ENCODE assay signal across 8 cellular contexts in the genomic region with DNA sequence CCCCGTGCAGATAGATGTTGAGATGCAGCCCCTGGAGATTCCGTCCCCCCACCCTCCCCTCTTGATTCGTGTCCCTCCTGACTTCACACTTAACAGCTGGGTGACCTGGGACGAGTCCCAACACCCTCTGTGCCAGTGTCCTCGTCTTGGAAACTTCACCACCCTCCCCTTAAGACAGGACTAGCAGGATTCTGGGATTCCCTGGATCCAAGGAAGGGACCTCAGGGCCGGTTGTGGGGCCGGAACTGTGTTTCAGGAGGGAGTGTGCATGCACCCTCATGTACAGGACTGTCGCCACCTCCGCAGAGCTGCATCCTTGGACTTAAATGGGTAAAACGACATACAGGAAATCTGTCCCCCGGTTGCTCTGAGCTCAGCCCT. TPM values are rescaled to one million over a fixed set of nuclear protein-coding genes. Genes with fewer than 3 reads are reported as not detected.
DNase-seq lines count a peak whose midpoint lies in the region; ATAC-seq lines count a peak whose summit lies in the region.

No MANE protein-coding gene starts in this region.

- DNase-seq in NCI-H146 (lab: John Stamatoyannopoulos, UW) (peak; percentile 25), NCI-H146 treated with DMSO at 0.1 percent for 48 hours (lab: John Stamatoyannopoulos, UW; ENCODE audit: unreplicated experiment) (no peak), SJSA1 (ENCODE audit: low read depth in 1 of 2, low spot score in 2 of 2) (peak in 1 of 2 experiments; percentile 36), dermis blood vessel endothelial cell (peak; percentile 44), NCI-H1092 (lab: John Stamatoyannopoulos, UW) (no peak), superior temporal gyrus (ENCODE audit: extremely low spot score) (no peak), NCI-H2029 (lab: John Stamatoyannopoulos, UW) (no peak)
- DNase-seq in naive thymus-derived CD4-positive, alpha-beta T cell: peak in 6 of 9 donors; percentile 13 to 40 (median 30)

- no peaks in the 10 kb centered on the region for H3K9me3 ChIP-seq in SJSA1 (replicated peaks)
- H3K9me3 ChIP-seq in naive thymus-derived CD4-positive, alpha-beta T cell (ENCODE audit: control insufficient read depth in 2 of 3, low read length in 3 of 3): no peaks in the 10 kb centered on the region

- peaks cover 38% of the 10 kb centered on the region for H3K36me3 ChIP-seq in SJSA1
- peaks cover 0 to 10% (median 0%) of the 10 kb centered on the region in 3 experiments for H3K36me3 ChIP-seq in naive thymus-derived CD4-positive, alpha-beta T cell (ENCODE audit: control insufficient read depth in 2 of 3, insufficient read depth in 3 of 3, low read length in 3 of 3)

- H3K27me3 Mint-ChIP-seq in naive thymus-derived CD4-positive, alpha-beta T cell: no peaks in the 10 kb centered on the region

- POLR2A ChIA-PET in naive thymus-derived CD4-positive, alpha-beta T cell (lab: Charles Lee): interaction anchor here (0.7 to 5.0 kb wide), 13 partner anchors 9 to 329 kb away, joined by 3 to 56 read pairs (median 5); a partner anchor contains a TSS

- no peak for ATAC-seq in naive thymus-derived CD4-positive, alpha-beta T cell

- intact Hi-C loops in naive thymus-derived CD4-positive, alpha-beta T cell (cut with micrococcal nuclease): loop anchor here (1.0 to 10.0 kb wide), 7 partner anchors 49 to 964 kb away; a partner anchor contains a TSS

- CTCF ChIA-PET in naive thymus-derived CD4-positive, alpha-beta T cell (lab: Charles Lee): interaction anchor here (0.8 to 1.0 kb wide), 3 partner anchors 11 to 229 kb away, joined by 3 to 5 read pairs (median 3); a partner anchor contains a TSS

- peak overlapping the region; percentile 96 to 100 (median 98) for H3K4me3 Mint-ChIP-seq in naive thymus-derived CD4-positive, alpha-beta T cell

- peak overlapping the region; percentile 86 to 99 (median 91) for H3K27ac Mint-ChIP-seq in naive thymus-derived CD4-positive, alpha-beta T cell

- peaks cover 0 to 11% (median 0%) of the 10 kb centered on the region in 5 donors for H3K36me3 Mint-ChIP-seq in naive thymus-derived CD4-positive, alpha-beta T cell

- no peaks in the 10 kb centered on the region for H3K27me3 ChIP-seq in SJSA1 (replicated peaks)
- no peaks in the 10 kb centered on the region for H3K27me3 ChIP-seq in naive thymus-derived CD4-positive, alpha-beta T cell (ENCODE audit: control insufficient read depth in 2 of 2, insufficient read depth in 2 of 2, low read length in 2 of 2)

- H3K9me3 Mint-ChIP-seq in naive thymus-derived CD4-positive, alpha-beta T cell: no peaks in the 10 kb centered on the region

- no peak overlapping the region; the same call in 1 of the 2 replicates for H3K27ac ChIP-seq in SJSA1
- peak overlapping the region; percentile 88 for H3K27ac ChIP-seq in naive thymus-derived CD4-positive, alpha-beta T cell (ENCODE audit: low read depth, low read length)

- H3K4me3 ChIP-seq in SJSA1: peak overlapping the region; percentile 71
- H3K4me3 ChIP-seq in naive thymus-derived CD4-positive, alpha-beta T cell (ENCODE audit: low read length): peak overlapping the region; percentile 53

- H3K4me1 ChIP-seq in SJSA1 (replicated peaks): peaks cover 45% of the 10 kb centered on the region
- peaks cover 32% of the 10 kb centered on the region in 2 donors for H3K4me1 ChIP-seq in naive thymus-derived CD4-positive, alpha-beta T cell (ENCODE audit: control insufficient read depth in 2 of 2, insufficient read depth in 2 of 2, low read length in 2 of 2)

- H3K4me1 Mint-ChIP-seq in naive thymus-derived CD4-positive, alpha-beta T cell: peaks cover 48 to 70% (median 58%) of the 10 kb centered on the region in 7 donors

RNA-seq across cellular contexts. Expression of a gene that starts 1.0 kb away (rescaled TPM):
- 26.7 and 39.9 TPM in 2 replicates for total RNA-seq in SJSA1 (2014; rRNA removed; shearing (Covaris generic))
- total RNA-seq in dermis blood vessel endothelial cell: 53.6 and 62.1 TPM in 2 replicates
- total RNA-seq in naive thymus-derived CD4-positive, alpha-beta T cell: 100 to 1,000 TPM; 154 to 297 (median 205) TPM
- 10 to 100 TPM in 1 of 2 donors, 1 to 10 TPM in 1; 5.6 to 26.2 TPM for polyA plus RNA-seq in naive thymus-derived CD4-positive, alpha-beta T cell

RNA-seq across cellular contexts. Expression of a gene that starts 1.3 kb away (rescaled TPM):
- total RNA-seq in SJSA1 (2014; rRNA removed; shearing (Covaris generic)): 19.1 and 21.5 TPM in 2 replicates
- 4.1 and 4.6 TPM in 2 replicates for total RNA-seq in dermis blood vessel endothelial cell
- total RNA-seq in naive thymus-derived CD4-positive, alpha-beta T cell: 10 to 100 TPM; 16.7 to 31.5 (median 19.3) TPM
- polyA plus RNA-seq in naive thymus-derived CD4-positive, alpha-beta T cell: 10 to 100 TPM in 1 of 2 donors, 1 to 10 TPM in 1; 9.4 to 11.5 TPM

RNA-seq across cellular contexts. Expression of a gene that starts 49.9 kb away (rescaled TPM):
- total RNA-seq in SJSA1 (2014; rRNA removed; shearing (Covaris generic)): 0.34 and 1.3 TPM in 2 replicates
- total RNA-seq in dermis blood vessel endothelial cell: 2.0 and 3.7 TPM in 2 replicates
- total RNA-seq in naive thymus-derived CD4-positive, alpha-beta T cell: 1 to 10 TPM in 4 of 5 experiments, under 1 TPM in 1; 0.44 to 6.6 (median 3.2) TPM
- under 1 TPM; 0.18 to 0.66 TPM for polyA plus RNA-seq in naive thymus-derived CD4-positive, alpha-beta T cell

Comparison
In these comparisons a context has a peak if more than half of its experiments do, and no peak if none do; other contexts are left out.
1. DNase-seq: peak in NCI-H146 (single experiment), dermis blood vessel endothelial cell (single experiment) and naive thymus-derived CD4-positive, alpha-beta T cell (6 of 9); none in NCI-H146 treated with DMSO at 0.1 percent for 48 hours (single experiment), NCI-H1092 (single experiment), superior temporal gyrus (single experiment) and NCI-H2029 (single experiment).